In the genomic region with DNA sequence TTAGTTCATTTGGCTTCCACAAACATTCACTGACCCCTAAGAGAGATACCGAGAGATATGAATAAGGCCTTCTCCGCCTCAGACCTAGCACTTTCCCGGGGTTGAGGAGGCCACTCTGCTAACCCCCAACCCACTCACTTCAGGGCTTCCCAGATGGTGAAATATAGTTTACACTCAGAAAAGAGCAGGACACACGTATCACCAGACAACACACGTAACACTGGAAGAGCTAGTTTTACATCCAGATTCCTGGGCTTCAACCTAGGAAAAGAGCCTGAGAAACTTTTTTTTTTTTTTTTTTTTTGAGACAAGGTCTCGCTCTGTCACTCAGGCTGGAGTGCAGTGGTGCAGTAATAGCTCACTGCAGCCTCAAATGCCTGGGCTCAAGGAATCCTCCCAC, we compare ENCODE assay signal across 17 cellular contexts. TPM values are rescaled to one million over a fixed set of nuclear protein-coding genes. Genes with fewer than 3 reads are reported as not detected.
DNase-seq lines count a peak whose midpoint lies in the region; ATAC-seq, FAIRE-seq and TF ChIP-seq lines count a peak whose summit lies in the region.
"Had no signal": no experiment of that assay in that cellular context is flagged by ENCODE, and none has a peak within 500 bp of the region (broad histone marks: within the 10 kb centered on the region; RNA-seq: fewer than 3 reads in every experiment).

No MANE protein-coding gene starts in this region.

- DNase-seq in RWPE1 (ENCODE audit: low spot score) (no peak), mesendoderm (peak; percentile 50), right cardiac atrium (no peak), pancreas (no peak), dermis blood vessel endothelial cell (no peak)
- DNase-seq in stimulated activated CD4-positive, alpha-beta T cell treated with anti-CD3 and anti-CD28 coated beads, Interleukin-4, amount 100 ng/mL, for 4 hours, result no peak
- DNase-seq: BE2C; CD4-positive, alpha-beta memory T cell; DMS79; H9; HFFc6 had no signal

- H3K56ac ChIP-seq in mesendoderm (ENCODE audit: low read length), result peak overlapping the region; percentile 51

- CTCF ChIA-PET in RWPE1 (lab: Yijun Ruan, JAX), result interaction anchor here (0.5 to 0.8 kb wide), 2 partner anchors 18 to 83 kb away, joined by 3 read pairs; no protein-coding TSS in a partner anchor

- H3K79me1 ChIP-seq in mesendoderm (ENCODE audit: low read length), result no peaks in the 10 kb centered on the region

- peak overlapping the region in 3 of 5 experiments; percentile 20 to 92 (median 54) for H3K27ac Mint-ChIP-seq in brain
- H3K27ac Mint-ChIP-seq: CD4-positive, alpha-beta memory T cell; GM23338; HFFc6 had no signal

- H2BK120ac ChIP-seq in mesendoderm (ENCODE audit: low read depth, low read length), result peak overlapping the region; percentile 73

- peaks cover 5% of the 10 kb centered on the region for H3K27me3 Mint-ChIP-seq in brain

- peaks cover 14% of the 10 kb centered on the region for H3K4me1 ChIP-seq in mesendoderm (ENCODE audit: control insufficient read depth, low read depth, low read length)
- H3K4me1 ChIP-seq in right cardiac atrium (ENCODE audit: control insufficient read depth, insufficient read depth, low read length), result peaks cover 5% of the 10 kb centered on the region
- H3K4me1 ChIP-seq in pancreas, result no peaks in the 10 kb centered on the region
- H3K4me1 ChIP-seq: BE2C had no signal

- H3K27ac ChIP-seq in RWPE1, result peak overlapping the region; percentile 95
- H3K27ac ChIP-seq in mesendoderm (ENCODE audit: low read depth, low read length), result no peak overlapping the region
- H3K27ac ChIP-seq in right cardiac atrium (ENCODE audit: low read length), result no peak overlapping the region
- H3K27ac ChIP-seq in pancreas, result no peak overlapping the region
- H3K27ac ChIP-seq: C4-2B, HL-60 had no signal

- H2BK15ac ChIP-seq in mesendoderm (replicated peaks; ENCODE audit: low read depth), result peak overlapping the region; percentile 57

- H3K27me3 ChIP-seq in mesendoderm (ENCODE audit: insufficient read depth, low read length, poor library complexity) (no peaks in the 10 kb centered on the region), right cardiac atrium (ENCODE audit: control insufficient read depth, insufficient read depth) (no peaks in the 10 kb centered on the region), pancreas (no peaks in the 10 kb centered on the region)
- H3K27me3 ChIP-seq: BE2C had no signal

- H2BK5ac ChIP-seq in mesendoderm (ENCODE audit: low read length), result no peak overlapping the region

- H3K79me2 ChIP-seq in mesendoderm (ENCODE audit: control insufficient read depth, insufficient read depth, low read length), result no peaks in the 10 kb centered on the region

- no peak overlapping the region for H4K8ac ChIP-seq in mesendoderm (ENCODE audit: low read depth, low read length)

- intact Hi-C loops in right cardiac atrium (cut with DNase I), result no loop called here
- intact Hi-C loops in pancreas (cut with DNase I), result no loop called here

- no peak overlapping the region for H3K23ac ChIP-seq in mesendoderm (ENCODE audit: low read length)

- WGBS in mesendoderm (ENCODE audit: extremely low coverage, insufficient coverage, low lambda C conversion rate), result no CpG with 5 or more reads among the region's 6 CpGs
- WGBS in right cardiac atrium, result 91% methylated on average over 6 of the region's 6 CpGs
- 86 to 89% methylated on average over 6 of the region's 6 CpGs for WGBS in pancreas, 2 donors

- no peaks in the 10 kb centered on the region for H3K36me3 Mint-ChIP-seq in brain
- H3K36me3 Mint-ChIP-seq: CD4-positive, alpha-beta memory T cell had no signal

- FAIRE-seq in pancreas (lab: Jason Lieb, UNC), result no peak
- FAIRE-seq: A549, GM12891 had no signal

- no peak for TF ChIP-seq CTCF in RWPE1 (conservative IDR thresholded peaks at IDR 0.05; ENCODE audit: low read depth)
- no peak for TF ChIP-seq CTCF in brain (conservative IDR thresholded peaks at IDR 0.05)
- no peak for TF ChIP-seq CTCF in pancreas (IDR thresholded peaks at IDR 0.05)

- H3K4me3 ChIP-seq in mesendoderm (ENCODE audit: low read length), result no peak overlapping the region
- H3K4me3 ChIP-seq in right cardiac atrium (ENCODE audit: low read length), result no peak overlapping the region
- H3K4me3 ChIP-seq in pancreas, result no peak overlapping the region
- H3K4me3 ChIP-seq: A549, GM23338 had no signal

- peak overlapping the region; percentile 94 for H3K18ac ChIP-seq in mesendoderm (ENCODE audit: low read length)

- H3K36me3 ChIP-seq in mesendoderm (ENCODE audit: control insufficient read depth, insufficient read depth, low read length), result no peaks in the 10 kb centered on the region
- H3K36me3 ChIP-seq in pancreas, result no peaks in the 10 kb centered on the region
- H3K36me3 ChIP-seq: BE2C had no signal

- peaks cover 0 to 4% (median 0%) of the 10 kb centered on the region in 5 experiments for H3K9me3 Mint-ChIP-seq in brain
- H3K9me3 Mint-ChIP-seq: CD4-positive, alpha-beta memory T cell; GM23338; H9; HFFc6 had no signal

- H3K4me2 ChIP-seq in mesendoderm (ENCODE audit: low read length), result no peak overlapping the region
- H3K4me2 ChIP-seq: A549, GM23338 had no signal

- H3K9me3 ChIP-seq in right cardiac atrium (ENCODE audit: control insufficient read depth, low read length), result no peaks in the 10 kb centered on the region
- no peaks in the 10 kb centered on the region for H3K9me3 ChIP-seq in pancreas
- H3K9me3 ChIP-seq: A549, BE2C had no signal

- no peak overlapping the region for H3K9ac ChIP-seq in mesendoderm (ENCODE audit: low read length)

- ATAC-seq in right cardiac atrium (no peak), pancreas (no peak)
- ATAC-seq: A549, GM23338 had no signal

- peak overlapping the region; percentile 82 for H3K4ac ChIP-seq in mesendoderm (ENCODE audit: low read depth, low read length)

- H3K4me3 Mint-ChIP-seq in brain, result no peak overlapping the region
- H3K4me3 Mint-ChIP-seq: CD4-positive, alpha-beta memory T cell; GM23338; H9; HFFc6 had no signal

- POLR2A ChIA-PET in RWPE1 (lab: Yijun Ruan, JAX; ENCODE audit: low non-redundant PET), result interaction anchor here (0.7 to 1.1 kb wide), 3 partner anchors 9 to 99 kb away, joined by 3 to 8 read pairs (median 4); no protein-coding TSS in a partner anchor

- no peak overlapping the region for H4K5ac ChIP-seq in mesendoderm (ENCODE audit: low read length)

- no peak overlapping the region for H2AK5ac ChIP-seq in mesendoderm (ENCODE audit: low read length)

- peaks cover 48% of the 10 kb centered on the region for H3K4me1 Mint-ChIP-seq in brain
- H3K4me1 Mint-ChIP-seq: CD4-positive, alpha-beta memory T cell had no signal

RNA-seq across cellular contexts. Expression of a gene that starts 15.2 kb away (rescaled TPM):
- polyA plus RNA-seq in brain (ENCODE audit: insufficient read depth, low read depth, low replicate concordance), result 20.7 TPM
- 58.5 TPM for polyA plus RNA-seq in mesendoderm (2013, experiment 1 of 2)
- 57.0 TPM for polyA plus RNA-seq in mesendoderm (2013, experiment 2 of 2)
- 10 to 100 TPM; 10.9 to 14.3 (median 12.6) TPM for total RNA-seq in right cardiac atrium
- polyA plus RNA-seq in right cardiac atrium, result 6.6 TPM
- total RNA-seq in pancreas, result 10 to 100 TPM; 11.3 to 19.4 (median 14.6) TPM
- polyA plus RNA-seq in pancreas, result 10 to 100 TPM; 13.0 to 14.0 TPM
- 7.8 and 11.1 TPM in 2 replicates for total RNA-seq in dermis blood vessel endothelial cell
